ENCODE assay signal across 10 cellular contexts in genomic region chr5:160230686-160231527, GRCh38. TPM values are rescaled to one million over a fixed set of nuclear protein-coding genes. Genes with fewer than 3 reads are reported as not detected.
A peak's percentile ranks its signal among the peaks of the same experiment; 100 is the strongest.
DNase-seq lines count a peak whose midpoint lies in the region; ATAC-seq and TF ChIP-seq lines count a peak whose summit lies in the region.
"Had no signal": no experiment of that assay in that cellular context is flagged by ENCODE, and none has a peak within 500 bp of the region (broad histone marks: within the 10 kb centered on the region; RNA-seq: fewer than 3 reads in every experiment).

No MANE protein-coding gene starts in this region.

- no peaks in the 10 kb centered on the region for H3K36me3 ChIP-seq in body of pancreas (replicated peaks in 1 of 2; ENCODE audit: insufficient read depth in 1 of 2, low read depth in 2 of 2)
- H3K36me3 ChIP-seq: BLaER1, gastrocnemius medialis had no signal

- no peaks in the 10 kb centered on the region for H3K9me3 ChIP-seq in body of pancreas
- H3K9me3 ChIP-seq: BLaER1, gastrocnemius medialis had no signal

- no peak for TF ChIP-seq POLR2A in body of pancreas (IDR thresholded peaks at IDR 0.05)

- no peak overlapping the region for H3K27ac ChIP-seq in body of pancreas
- H3K27ac ChIP-seq: BLaER1, gastrocnemius medialis had no signal

- no peaks in the 10 kb centered on the region for H3K36me3 Mint-ChIP-seq in activated T-helper 2 cell treated with anti-CD3 and anti-CD28 coated beads, Interferon-gamma antibody, Interleukin-2, Interleukin-4, amounts not matched to agents 10 μg/mL and 5 μg/mL and 100 μg/mL, durations not matched to agents 14 hours and 24 hours and 36 hours (ENCODE audit: low read depth)

- TF ChIP-seq CTCF in body of pancreas (IDR thresholded peaks at IDR 0.05): no peak

- intact Hi-C loops in body of pancreas (cut with DNase I): no loop called here
- intact Hi-C loops in activated T-helper 2 cell treated with anti-CD3 and anti-CD28 coated beads, Interferon-gamma antibody, Interleukin-2, Interleukin-4, amounts not matched to agents 10 μg/mL and 5 μg/mL and 100 μg/mL, durations not matched to agents 14 hours and 24 hours and 36 hours (cut with micrococcal nuclease): no loop called here

- H3K4me1 ChIP-seq in body of pancreas: no peaks in the 10 kb centered on the region
- H3K4me1 ChIP-seq: BLaER1, gastrocnemius medialis had no signal

- H3K4me1 Mint-ChIP-seq in stimulated activated naive CD8-positive, alpha-beta T cell treated with anti-CD3 and anti-CD28 coated beads, Interleukin-15, amount 100 ng/mL, for 72 hours: no peaks in the 10 kb centered on the region
- no peaks in the 10 kb centered on the region for H3K4me1 Mint-ChIP-seq in activated T-helper 2 cell treated with anti-CD3 and anti-CD28 coated beads, Interferon-gamma antibody, Interleukin-2, Interleukin-4, amounts not matched to agents 10 μg/mL and 5 μg/mL and 100 μg/mL, durations not matched to agents 14 hours and 24 hours and 36 hours (ENCODE audit: low read depth)

- H3K27ac Mint-ChIP-seq in stimulated activated naive CD8-positive, alpha-beta T cell treated with anti-CD3 and anti-CD28 coated beads, Interleukin-15, amount 100 ng/mL, for 72 hours: no peak overlapping the region
- H3K27ac Mint-ChIP-seq in activated T-helper 2 cell treated with anti-CD3 and anti-CD28 coated beads, Interferon-gamma antibody, Interleukin-2, Interleukin-4, amounts not matched to agents 10 μg/mL and 5 μg/mL and 100 μg/mL, durations not matched to agents 14 hours and 24 hours and 36 hours: no peak overlapping the region

- H3K27me3 Mint-ChIP-seq in stimulated activated naive CD8-positive, alpha-beta T cell treated with anti-CD3 and anti-CD28 coated beads, Interleukin-15, amount 100 ng/mL, for 72 hours: no peaks in the 10 kb centered on the region
- no peaks in the 10 kb centered on the region for H3K27me3 Mint-ChIP-seq in activated T-helper 2 cell treated with anti-CD3 and anti-CD28 coated beads, Interferon-gamma antibody, Interleukin-2, Interleukin-4, amounts not matched to agents 10 μg/mL and 5 μg/mL and 100 μg/mL, durations not matched to agents 14 hours and 24 hours and 36 hours (ENCODE audit: low read depth)

- DNase-seq in activated T-cell treated with anti-CD3 and anti-CD28 coated beads, Interleukin-2, amount 50 U/mL, for 48 hours: peak; percentile 18 to 19
- DNase-seq in activated T-cell treated with anti-CD3 and anti-CD28 coated beads for 4 hours: no peak
- peak in 3 of 4 donors; percentile 13 to 51 (median 26) for DNase-seq in body of pancreas
- DNase-seq in stimulated activated naive CD8-positive, alpha-beta T cell treated with anti-CD3 and anti-CD28 coated beads, Interleukin-15, amount 100 ng/mL, for 72 hours: no peak
- DNase-seq in activated T-helper 2 cell treated with anti-CD3 and anti-CD28 coated beads, Interferon-gamma antibody, Interleukin-2, Interleukin-4, amounts not matched to agents 10 μg/mL and 5 μg/mL and 100 μg/mL, durations not matched to agents 14 hours and 24 hours and 36 hours (ENCODE audit: low spot score): no peak
- no peak for DNase-seq in mesenteric fat pad (ENCODE audit: low spot score)
- DNase-seq: gastrocnemius medialis had no signal

- ATAC-seq in HG02973 (IDR thresholded peaks at IDR 0.05; ENCODE audit: unreplicated experiment): peak; percentile 54
- ATAC-seq in body of pancreas: peak; percentile 52
- ATAC-seq in stimulated activated naive CD8-positive, alpha-beta T cell treated with anti-CD3 and anti-CD28 coated beads, Interleukin-15, amount 100 ng/mL, for 72 hours: peak; percentile 78
- ATAC-seq in GM18520 (IDR thresholded peaks at IDR 0.05; ENCODE audit: unreplicated experiment): no peak
- ATAC-seq: gastrocnemius medialis had no signal

- WGBS in body of pancreas, 2 donors: 75 to 80% methylated on average over 6 to 9 of the region's 9 CpGs

- no peaks in the 10 kb centered on the region for H3K27me3 ChIP-seq in body of pancreas
- H3K27me3 ChIP-seq: BLaER1, gastrocnemius medialis had no signal

- no peak overlapping the region for H3K4me3 ChIP-seq in body of pancreas
- H3K4me3 ChIP-seq: BLaER1, gastrocnemius medialis had no signal

- H3K4me3 Mint-ChIP-seq in stimulated activated naive CD8-positive, alpha-beta T cell treated with anti-CD3 and anti-CD28 coated beads, Interleukin-15, amount 100 ng/mL, for 72 hours: no peak overlapping the region
- H3K4me3 Mint-ChIP-seq in activated T-helper 2 cell treated with anti-CD3 and anti-CD28 coated beads, Interferon-gamma antibody, Interleukin-2, Interleukin-4, amounts not matched to agents 10 μg/mL and 5 μg/mL and 100 μg/mL, durations not matched to agents 14 hours and 24 hours and 36 hours (ENCODE audit: low read depth): no peak overlapping the region

- H3K9me3 Mint-ChIP-seq in stimulated activated naive CD8-positive, alpha-beta T cell treated with anti-CD3 and anti-CD28 coated beads, Interleukin-15, amount 100 ng/mL, for 72 hours: no peaks in the 10 kb centered on the region
- no peaks in the 10 kb centered on the region for H3K9me3 Mint-ChIP-seq in activated T-helper 2 cell treated with anti-CD3 and anti-CD28 coated beads, Interferon-gamma antibody, Interleukin-2, Interleukin-4, amounts not matched to agents 10 μg/mL and 5 μg/mL and 100 μg/mL, durations not matched to agents 14 hours and 24 hours and 36 hours

RNA-seq across cellular contexts. Expression of gene FABP6, which starts 1.6 kb away (rescaled TPM):
- total RNA-seq in body of pancreas: not detected
- total RNA-seq in activated T-helper 2 cell treated with anti-CD3 and anti-CD28 coated beads, Interferon-gamma antibody, Interleukin-2, Interleukin-4, amounts not matched to agents 10 μg/mL and 5 μg/mL and 100 μg/mL, durations not matched to agents 14 hours and 24 hours and 36 hours: not detected in 2 replicates
- total RNA-seq in mesenteric fat pad: not detected
- total RNA-seq: gastrocnemius medialis had no signal

Comparison
In these comparisons a context has a peak if more than half of its experiments do, and no peak if none do; other contexts are left out.
1. DNase-seq: peak in activated T-cell treated with anti-CD3 and anti-CD28 coated beads, Interleukin-2, amount 50 U/mL, for 48 hours (2 of 2) and body of pancreas (3 of 4); none in activated T-cell treated with anti-CD3 and anti-CD28 coated beads for 4 hours (single experiment), stimulated activated naive CD8-positive, alpha-beta T cell treated with anti-CD3 and anti-CD28 coated beads, Interleukin-15, amount 100 ng/mL, for 72 hours (0 of 2), activated T-helper 2 cell treated with anti-CD3 and anti-CD28 coated beads, Interferon-gamma antibody, Interleukin-2, Interleukin-4, amounts not matched to agents 10 μg/mL and 5 μg/mL and 100 μg/mL, durations not matched to agents 14 hours and 24 hours and 36 hours (single experiment) and mesenteric fat pad (single experiment).